Comparison of ENCODE assay signal across 8 cellular contexts in genomic region chr3:192188218-192188835, GRCh38.
A peak's percentile ranks its signal among the peaks of the same experiment; 100 is the strongest.
DNase-seq lines count a peak whose midpoint lies in the region; ATAC-seq lines count a peak whose summit lies in the region.

No MANE protein-coding gene starts in this region.

- ATAC-seq in GM19468 (IDR thresholded peaks at IDR 0.05; ENCODE audit: extremely low read depth, unreplicated experiment) (peak; percentile 81), HG03439 (IDR thresholded peaks at IDR 0.05; ENCODE audit: unreplicated experiment) (peak; percentile 78)

- in situ Hi-C loops in G401 (cut with HindIII; ENCODE audit: low sequenced_read_pairs): no loop called here

- DNase-seq in G401 (ENCODE audit: low spot score) (peak; percentile 16), NOMO-1 treated with DMSO at 0.1 percent for 48 hours (lab: John Stamatoyannopoulos, UW; ENCODE audit: unreplicated experiment) (peak; percentile 27), iPS-NIHi7 (ENCODE audit: extremely low spot score) (peak; percentile 66), NCI-H1105 treated with DMSO at 0.1 percent for 48 hours (lab: John Stamatoyannopoulos, UW) (no peak)
- peak; percentile 16 for DNase-seq in activated naive CD4-positive, alpha-beta T cell treated with anti-CD3 and anti-CD28 coated beads, Interleukin-2, amount 50 U/mL, for 16 hours
- peak; percentile 3 for DNase-seq in stimulated activated CD8-positive, alpha-beta memory T cell treated with anti-CD3 and anti-CD28 coated beads, Interleukin-12 subunit alpha, Interleukin-12 subunit beta, amount 100 ng/mL, for 1 hour (ENCODE audit: low read depth)
